1 cellular context compared by ENCODE assay signal in genomic region chr20:49691818-49692568, GRCh38.
TF ChIP-seq lines count a peak whose summit lies in the region.

No MANE protein-coding gene starts in this region.

TF ChIP-seq in HepG2, 621 proteins besides CTCF, POLR2A, EP300 and RAD21 (continued from another document):
- TF ChIP-seq ZNF142 (CRISPR knock-in tag; IDR thresholded peaks at IDR 0.05) (0 out of 2 replicates have a peak, but pooled peaks have one; percentile 1), ZNF460 (CRISPR knock-in tag; IDR thresholded peaks at IDR 0.05; ENCODE audit: borderline replicate concordance) (peak; percentile 66; the same call in 1 of the 2 replicates), MAZ (IDR thresholded peaks at IDR 0.05; ENCODE audit: borderline replicate concordance, low read depth, low read length) (no peak), MAZ (CRISPR knock-in tag; IDR thresholded peaks at IDR 0.05; ENCODE audit: low read depth) (0 out of 2 replicates have a peak, but pooled peaks have one; percentile 2), SNRNP70 (IDR thresholded peaks at IDR 0.05; ENCODE audit: low read depth, low read length) (no peak), SRSF9 (IDR thresholded peaks at IDR 0.05; ENCODE audit: borderline replicate concordance, insufficient read depth, low read depth, low read length, poor library complexity, severe bottlenecking) (no peak), MIER3 (CRISPR knock-in tag; IDR thresholded peaks at IDR 0.05; ENCODE audit: borderline replicate concordance) (0 out of 2 replicates have a peak, but pooled peaks have one; percentile 33), ZBTB43 (CRISPR knock-in tag; conservative IDR thresholded peaks at IDR 0.05) (no peak), ZNF770 (CRISPR knock-in tag; IDR thresholded peaks at IDR 0.05) (peak; percentile 94), ZNF580 (CRISPR knock-in tag; IDR thresholded peaks at IDR 0.05; ENCODE audit: borderline replicate concordance, low read depth) (no peak), RBM22 (optimal IDR thresholded peaks at IDR 0.05; ENCODE audit: low read length) (peak; percentile 66), TEAD3 (CRISPR knock-in tag; optimal IDR thresholded peaks at IDR 0.05; ENCODE audit: borderline replicate concordance) (peak; percentile 64), KDM1A (CRISPR knock-in tag; IDR thresholded peaks at IDR 0.05) (0 out of 2 replicates have a peak, but pooled peaks have one; percentile 50), ZMYM2 (CRISPR knock-in tag; IDR thresholded peaks at IDR 0.05) (peak; percentile 65; the same call in 1 of the 2 replicates), GATAD2A (CRISPR knock-in tag; IDR thresholded peaks at IDR 0.05) (peak; percentile 26; the same call in 1 of the 2 replicates), YEATS2 (CRISPR knock-in tag; IDR thresholded peaks at IDR 0.05; ENCODE audit: borderline replicate concordance) (0 out of 2 replicates have a peak, but pooled peaks have one; percentile 8)
